ENCODE assay signal across 25 cellular contexts in genomic region chr2:241007111-241007510, GRCh38.
"Had no signal": no experiment of that assay in that cellular context is flagged by ENCODE, and none has a peak within 500 bp of the region (broad histone marks: within the 10 kb centered on the region; RNA-seq: fewer than 3 reads in every experiment).

No MANE protein-coding gene starts in this region.

- H3K4me3 ChIP-seq: ascending aorta, body of pancreas, SJCRH30 had no signal

- H3K4me2 ChIP-seq: SK-N-SH had no signal

- H3K9ac ChIP-seq: SK-N-SH had no signal

- ATAC-seq: activated CD8-positive, alpha-beta T cell treated with anti-CD3 and anti-CD28 coated beads, Interleukin-2, amount 10 ng/mL, durations not matched to agents 7 days and 5 days; body of pancreas had no signal

- H3K27me3 ChIP-seq: ascending aorta, body of pancreas, SJCRH30 had no signal

- H3K36me3 ChIP-seq: WERI-Rb-1 had no signal

- H3K36me3 Mint-ChIP-seq: IgD-negative memory B cell had no signal

- H3K4me1 Mint-ChIP-seq: IgD-negative memory B cell had no signal

- FAIRE-seq: bronchial epithelial cell had no signal

- DNase-seq: activated CD4-positive, alpha-beta T cell treated with anti-CD3 and anti-CD28 coated beads for 4 hours; activated CD4-positive, alpha-beta T cell treated with anti-CD3 and anti-CD28 coated beads, Interleukin-2, amount 50 U/mL, for 4 hours; activated CD8-positive, alpha-beta T cell treated with anti-CD3 and anti-CD28 coated beads, Interleukin-2, amount 10 ng/mL, durations not matched to agents 7 days and 5 days; activated gamma-delta T cell treated with Interleukin-2 at 50 U/mL for 16 hours; activated naive CD4-positive, alpha-beta T cell treated with anti-CD3 and anti-CD28 coated beads, Interleukin-2, amount 10 ng/mL, durations not matched to agents 7 days and 5 days; amniotic stem cell; body of pancreas; KG1; NCI-H1092; NCI-H1417; NCI-H1930; NCI-H2171 treated with DMSO at 0.1 percent for 48 hours; NCI-H345; NCI-H510A; NCI-H526 treated with DMSO at 0.1 percent for 48 hours; NCI-H82; SJCRH30; SK-N-SH; T-helper 1 cell; WERI-Rb-1 had no signal

- H3K27ac Mint-ChIP-seq: activated CD8-positive, alpha-beta T cell treated with anti-CD3 and anti-CD28 coated beads, Interleukin-2, amount 10 ng/mL, durations not matched to agents 7 days and 5 days; activated naive CD4-positive, alpha-beta T cell treated with anti-CD3 and anti-CD28 coated beads, Interleukin-2, amount 10 ng/mL, durations not matched to agents 7 days and 5 days; activated T-helper 2 cell treated with anti-CD3 and anti-CD28 coated beads, Interferon-gamma antibody, Interleukin-2, Interleukin-4, amounts not matched to agents 10 μg/mL and 5 μg/mL and 100 μg/mL, durations not matched to agents 14 hours and 24 hours and 36 hours; IgD-negative memory B cell had no signal

- H3K27ac ChIP-seq: ascending aorta, body of pancreas, SJCRH30, WERI-Rb-1 had no signal

- H3K4me3 Mint-ChIP-seq: activated CD8-positive, alpha-beta T cell treated with anti-CD3 and anti-CD28 coated beads, Interleukin-2, amount 10 ng/mL, durations not matched to agents 7 days and 5 days; activated naive CD4-positive, alpha-beta T cell treated with anti-CD3 and anti-CD28 coated beads, Interleukin-2, amount 10 ng/mL, durations not matched to agents 7 days and 5 days; central memory CD8-positive, alpha-beta T cell; IgD-negative memory B cell had no signal
